Comparison of ENCODE assay signal across 10 cellular contexts in genomic region chr13:49098198-49098597, GRCh38.
DNase-seq lines count a peak whose midpoint lies in the region; ATAC-seq and TF ChIP-seq lines count a peak whose summit lies in the region.
"Had no signal": no experiment of that assay in that cellular context is flagged by ENCODE, and none has a peak within 500 bp of the region (broad histone marks: within the 10 kb centered on the region; RNA-seq: fewer than 3 reads in every experiment).

No MANE protein-coding gene starts in this region.

- DNase-seq in CD4-positive, CD25-positive, alpha-beta regulatory T cell = peak in 2 of 3 donors; percentile 12 to 19
- DNase-seq in NCI-H460 (ENCODE audit: extremely low read depth, low read depth) = peak; percentile 58
- DNase-seq in osteoblast (ENCODE audit: insufficient read length, low spot score, missing footprints) = no peak
- no peak for DNase-seq in HPDE6-E6E7 (ENCODE audit: extremely low spot score)
- DNase-seq in cerebellar nuclear complex (lab: John Stamatoyannopoulos, UW) = no peak
- no peak for DNase-seq in cortex of kidney (lab: John Stamatoyannopoulos, UW)
- no peak for DNase-seq in retina
- DNase-seq: activated naive CD8-positive, alpha-beta T cell treated with anti-CD3 and anti-CD28 coated beads, Interleukin-2, amount 10 ng/mL, durations not matched to agents 7 days and 5 days; NCI-H748 treated with DMSO at 0.1 percent for 48 hours had no signal

- peak overlapping the region; percentile 26 for H3K4me2 ChIP-seq in osteoblast (ENCODE audit: insufficient read depth, low read length)

- H3K36me3 Mint-ChIP-seq in CD4-positive, CD25-positive, alpha-beta regulatory T cell = no peaks in the 10 kb centered on the region

- H3K9me3 Mint-ChIP-seq in CD4-positive, CD25-positive, alpha-beta regulatory T cell = no peaks in the 10 kb centered on the region
- H3K9me3 Mint-ChIP-seq: activated naive CD8-positive, alpha-beta T cell treated with anti-CD3 and anti-CD28 coated beads, Interleukin-2, amount 10 ng/mL, durations not matched to agents 7 days and 5 days had no signal

- peaks cover 5% of the 10 kb centered on the region for H3K79me2 ChIP-seq in osteoblast (ENCODE audit: insufficient read depth, low read length)

- no peak overlapping the region for H3K27ac ChIP-seq in CD4-positive, CD25-positive, alpha-beta regulatory T cell (ENCODE audit: insufficient read depth, low read length, poor library complexity, severe bottlenecking)
- peak overlapping the region; percentile 76 for H3K27ac ChIP-seq in osteoblast (ENCODE audit: low read depth, low read length)

- no peaks in the 10 kb centered on the region for H3K9me3 ChIP-seq in CD4-positive, CD25-positive, alpha-beta regulatory T cell (ENCODE audit: control insufficient read depth in 2 of 2, low read length in 2 of 2)
- H3K9me3 ChIP-seq in osteoblast (ENCODE audit: low read depth, low read length) = no peaks in the 10 kb centered on the region

- no peaks in the 10 kb centered on the region for H4K20me1 ChIP-seq in osteoblast (ENCODE audit: insufficient read depth, low read length)

- ATAC-seq in CD4-positive, CD25-positive, alpha-beta regulatory T cell (ENCODE audit: low read depth in 2 of 2) = peak in 1 of 2 donors; percentile 71
- peak; percentile 90 for ATAC-seq in esophagus mucosa

- H3K27ac Mint-ChIP-seq in CD4-positive, CD25-positive, alpha-beta regulatory T cell = peak overlapping the region in 2 of 3 donors; percentile 20 to 43
- H3K27ac Mint-ChIP-seq: activated naive CD8-positive, alpha-beta T cell treated with anti-CD3 and anti-CD28 coated beads, Interleukin-2, amount 10 ng/mL, durations not matched to agents 7 days and 5 days had no signal

- no peaks in the 10 kb centered on the region for H3K27me3 ChIP-seq in CD4-positive, CD25-positive, alpha-beta regulatory T cell (ENCODE audit: control insufficient read depth, insufficient read depth, low read length)
- H3K27me3 ChIP-seq in osteoblast (ENCODE audit: insufficient read depth, low read length) = no peaks in the 10 kb centered on the region

- H3K27me3 Mint-ChIP-seq in CD4-positive, CD25-positive, alpha-beta regulatory T cell = no peaks in the 10 kb centered on the region
- H3K27me3 Mint-ChIP-seq: activated naive CD8-positive, alpha-beta T cell treated with anti-CD3 and anti-CD28 coated beads, Interleukin-2, amount 10 ng/mL, durations not matched to agents 7 days and 5 days had no signal

- no peak for TF ChIP-seq CTCF in osteoblast (IDR thresholded peaks at IDR 0.05; ENCODE audit: extremely low read depth, low read depth, low read length)

- H3K4me3 ChIP-seq in CD4-positive, CD25-positive, alpha-beta regulatory T cell (ENCODE audit: low read depth, low read length) = no peak overlapping the region
- no peak overlapping the region for H3K4me3 ChIP-seq in osteoblast (ENCODE audit: insufficient read depth, low read length)

- H3K4me3 Mint-ChIP-seq in CD4-positive, CD25-positive, alpha-beta regulatory T cell = no peak overlapping the region
- H3K4me3 Mint-ChIP-seq: activated naive CD8-positive, alpha-beta T cell treated with anti-CD3 and anti-CD28 coated beads, Interleukin-2, amount 10 ng/mL, durations not matched to agents 7 days and 5 days had no signal

- H3K4me1 ChIP-seq in CD4-positive, CD25-positive, alpha-beta regulatory T cell (ENCODE audit: control insufficient read depth, insufficient read depth, low read length, poor library complexity, severe bottlenecking) = no peaks in the 10 kb centered on the region
- H3K4me1 ChIP-seq in osteoblast (ENCODE audit: insufficient read depth, low read length) = peaks cover 25% of the 10 kb centered on the region

- H3K36me3 ChIP-seq in CD4-positive, CD25-positive, alpha-beta regulatory T cell (ENCODE audit: control insufficient read depth, insufficient read depth, low read length) = no peaks in the 10 kb centered on the region
- no peaks in the 10 kb centered on the region for H3K36me3 ChIP-seq in osteoblast (ENCODE audit: insufficient read depth, low read length)

- no peak overlapping the region for H2AFZ ChIP-seq in osteoblast (ENCODE audit: low read length)

- peaks cover 13 to 23% (median 15%) of the 10 kb centered on the region in 4 donors for H3K4me1 Mint-ChIP-seq in CD4-positive, CD25-positive, alpha-beta regulatory T cell

Comparison
In these comparisons a context has a peak if more than half of its experiments do, and no peak if none do; other contexts are left out.
1. DNase-seq: peak in CD4-positive, CD25-positive, alpha-beta regulatory T cell (2 of 3) and NCI-H460 (single experiment); none in osteoblast (single experiment), HPDE6-E6E7 (single experiment), cerebellar nuclear complex (0 of 2), cortex of kidney (single experiment) and retina (single experiment).